Comparison of ENCODE assay signal across 12 cellular contexts in genomic region chr16:3139561-3139960, GRCh38. TPM values are rescaled to one million over a fixed set of nuclear protein-coding genes. Genes with fewer than 3 reads are reported as not detected.
DNase-seq lines count a peak whose midpoint lies in the region; ATAC-seq, FAIRE-seq and TF ChIP-seq lines count a peak whose summit lies in the region.
"Not testable (repeated sequence)": the region's sequence is repeated elsewhere in the genome, so short reads cannot be mapped to it uniquely, and the experiment has no call there.
"Had no signal": no experiment of that assay in that cellular context is flagged by ENCODE, and none has a peak within 500 bp of the region (broad histone marks: within the 10 kb centered on the region; RNA-seq: fewer than 3 reads in every experiment).

No MANE protein-coding gene starts in this region.

- not testable (repeated sequence) for H3K9me3 Mint-ChIP-seq in astrocyte (ENCODE audit: unreplicated experiment)

- not testable (repeated sequence) for H2BK120ac ChIP-seq in neuronal stem cell (ENCODE audit: low read depth, low read length)

- H2BK12ac ChIP-seq in neuronal stem cell (ENCODE audit: low read length), result not testable (repeated sequence)

- H3K27ac ChIP-seq in GM23248; astrocyte (ENCODE audit: low read depth, low read length); neuronal stem cell (replicated peaks; ENCODE audit: low read length): not testable (repeated sequence)
- H3K27ac ChIP-seq in RWPE1, result 0 out of 2 replicates have a peak overlapping the region, but pooled peaks have one; percentile 15
- peak overlapping the region; percentile 38 for H3K27ac ChIP-seq in epithelial cell of prostate
- H3K27ac ChIP-seq in hepatocyte, result peak overlapping the region; percentile 46
- peak overlapping the region; percentile 47 to 98 (median 67) for H3K27ac ChIP-seq in gastrocnemius medialis

- H4K8ac ChIP-seq in neuronal stem cell (ENCODE audit: low read depth, low read length), result not testable (repeated sequence)

- not testable (repeated sequence) for H3K36me3 ChIP-seq in GM23248 (ENCODE audit: low read depth); astrocyte (ENCODE audit: insufficient read depth, low read length); hepatocyte (replicated peaks; ENCODE audit: insufficient read depth, low read depth)
- H3K36me3 ChIP-seq in neuronal stem cell (replicated peaks in 1 of 2; ENCODE audit: control insufficient read depth in 2 of 2, insufficient read depth in 2 of 2, low read length in 2 of 2) (peaks cover 26 to 39% of the 10 kb centered on the region in 2 donors), gastrocnemius medialis (peaks cover 0 to 23% of the 10 kb centered on the region in 2 donors)

- FAIRE-seq in astrocyte (lab: Jason Lieb, UNC), result not testable (repeated sequence)

- intact Hi-C loops in gastrocnemius medialis (cut with DNase I; ENCODE audit: low total_unique reads), result not testable (repeated sequence)

- H3K18ac ChIP-seq in neuronal stem cell (ENCODE audit: low read length), result not testable (repeated sequence)

- not testable (repeated sequence) for H3K4me1 ChIP-seq in GM23248 (ENCODE audit: insufficient read depth); astrocyte (ENCODE audit: insufficient read depth, low read length); hepatocyte (ENCODE audit: insufficient read depth); neuronal stem cell (ENCODE audit: control insufficient read depth in 2 of 2, insufficient read depth in 1 of 2, low read depth in 1 of 2, low read length in 2 of 2)
- H3K4me1 ChIP-seq in gastrocnemius medialis, result peaks cover 37 to 69% of the 10 kb centered on the region in 2 donors

- TF ChIP-seq CTCF in RWPE1 (conservative IDR thresholded peaks at IDR 0.05; ENCODE audit: low read depth); astrocyte (IDR thresholded peaks at IDR 0.05; ENCODE audit: insufficient read depth, low read depth, low read length); hepatocyte (IDR thresholded peaks at IDR 0.05; ENCODE audit: poor library complexity); gastrocnemius medialis (IDR thresholded peaks at IDR 0.05 in 4 of 5, conservative IDR thresholded peaks at IDR 0.05 in 1 of 5): not testable (repeated sequence)

- not testable (repeated sequence) for H3K4ac ChIP-seq in neuronal stem cell (ENCODE audit: low read length)

- not testable (repeated sequence) for ATAC-seq in gastrocnemius medialis

- H3K23ac ChIP-seq in neuronal stem cell (ENCODE audit: low read depth, low read length, poor library complexity), result not testable (repeated sequence)

- not testable (repeated sequence) for H2AFZ ChIP-seq in GM23248; astrocyte (ENCODE audit: low read depth, low read length); hepatocyte; neuronal stem cell (ENCODE audit: low read length)

- DNase-seq in GM23248, result peak; percentile 15
- DNase-seq in RWPE1 (ENCODE audit: low spot score); astrocyte (ENCODE audit: low read depth); epithelial cell of prostate (ENCODE audit: low read depth, low spot score); hepatocyte (ENCODE audit: low spot score); neuronal stem cell (ENCODE audit: low spot score); gastrocnemius medialis: not testable (repeated sequence)

- not testable (repeated sequence) for H3K79me1 ChIP-seq in neuronal stem cell (ENCODE audit: low read depth, low read length)

- H3K9me2 ChIP-seq in GM23248 (ENCODE audit: insufficient read depth); hepatocyte (replicated peaks; ENCODE audit: insufficient read depth): not testable (repeated sequence)

- CTCF ChIA-PET in RWPE1 (lab: Yijun Ruan, JAX), result interaction anchor here (1.7 kb wide), 1 partner anchor 10 kb away, joined by 7 read pairs; no protein-coding TSS in a partner anchor

- not testable (repeated sequence) for H2BK5ac ChIP-seq in neuronal stem cell (ENCODE audit: low read length)

- not testable (repeated sequence) for H3K27me3 Mint-ChIP-seq in astrocyte (ENCODE audit: low read depth, unreplicated experiment)

- not testable (repeated sequence) for H3K4me1 Mint-ChIP-seq in astrocyte (ENCODE audit: low read depth, unreplicated experiment)

- not testable (repeated sequence) for H2AK5ac ChIP-seq in neuronal stem cell (ENCODE audit: low read depth, low read length)

- H3K36me3 Mint-ChIP-seq in astrocyte (ENCODE audit: low read depth, unreplicated experiment), result peaks cover 17% of the 10 kb centered on the region

- H4K20me1 ChIP-seq in GM23248 (ENCODE audit: insufficient read depth); astrocyte (ENCODE audit: insufficient read depth, low read length); hepatocyte (ENCODE audit: insufficient read depth, poor library complexity, severe bottlenecking): not testable (repeated sequence)

- not testable (repeated sequence) for H3F3A ChIP-seq in GM23248 (ENCODE audit: insufficient read depth)

- in situ Hi-C loops in GM23248 (cut with MboI); gastrocnemius medialis (cut with MboI; ENCODE audit: low sequenced_read_pairs in 4 of 4): not testable (repeated sequence)

- not testable (repeated sequence) for H3K27ac Mint-ChIP-seq in astrocyte (ENCODE audit: unreplicated experiment)

- H3K79me2 ChIP-seq in GM23248 (ENCODE audit: insufficient read depth) (peaks cover 29% of the 10 kb centered on the region), astrocyte (ENCODE audit: insufficient read depth, low read length) (peaks cover 21% of the 10 kb centered on the region), hepatocyte (peaks cover 13% of the 10 kb centered on the region)

- not testable (repeated sequence) for H3K27me3 ChIP-seq in GM23248 (replicated peaks; ENCODE audit: insufficient read depth); astrocyte (ENCODE audit: insufficient read depth, low read length); hepatocyte; neuronal stem cell (ENCODE audit: control insufficient read depth in 3 of 3, insufficient read depth in 3 of 3, low read depth in 1 of 3, low read length in 3 of 3); gastrocnemius medialis

- POLR2A ChIA-PET in RWPE1 (lab: Yijun Ruan, JAX; ENCODE audit: low non-redundant PET), result not testable (repeated sequence)

- not testable (repeated sequence) for H2BK15ac ChIP-seq in neuronal stem cell (ENCODE audit: low read length)

- H3K4me3 Mint-ChIP-seq in astrocyte (ENCODE audit: unreplicated experiment), result not testable (repeated sequence)

- WGBS in GM23248 (ENCODE audit: low coverage in 1 of 2, low lambda C conversion rate in 2 of 2, missing lambda C conversion rate in 2 of 2), 2 experiments, result 79 to 87% methylated on average over 9 of the region's 9 CpGs
- 84% methylated on average over 9 of the region's 9 CpGs for WGBS in hepatocyte (ENCODE audit: low lambda C conversion rate, missing lambda C conversion rate)
- no CpG with 5 or more reads among the region's 9 CpGs for WGBS in neuronal stem cell (ENCODE audit: extremely low coverage in 2 of 2, insufficient read length in 2 of 2, insufficient replicate concordance in 1 of 2), 2 donors

- not testable (repeated sequence) for H3K9ac ChIP-seq in GM23248
- H3K9ac ChIP-seq in astrocyte (ENCODE audit: low read length) (peak overlapping the region; percentile 23), neuronal stem cell (ENCODE audit: low read depth, low read length, poor library complexity) (peak overlapping the region; percentile 24)

- not testable (repeated sequence) for H3K9me3 ChIP-seq in GM23248 (ENCODE audit: low read depth); astrocyte (ENCODE audit: insufficient read depth, low read depth, low read length); hepatocyte (ENCODE audit: low read depth); neuronal stem cell (replicated peaks in 1 of 2; ENCODE audit: control insufficient read depth in 2 of 2, insufficient read depth in 1 of 2, low read depth in 1 of 2, low read length in 2 of 2); gastrocnemius medialis

- H3K4me2 ChIP-seq in GM23248 (ENCODE audit: unreplicated experiment); astrocyte (ENCODE audit: low read length); hepatocyte; neuronal stem cell (ENCODE audit: insufficient read depth, low read length, poor library complexity, severe bottlenecking): not testable (repeated sequence)

- H4K91ac ChIP-seq in neuronal stem cell (ENCODE audit: low read depth, low read length, poor library complexity), result not testable (repeated sequence)

- not testable (repeated sequence) for H3K4me3 ChIP-seq in GM23248; astrocyte (ENCODE audit: insufficient read depth, low read depth, low read length); hepatocyte; neuronal stem cell (ENCODE audit: low read length in 2 of 2); gastrocnemius medialis

- not testable (repeated sequence) for TF ChIP-seq POLR2A in gastrocnemius medialis (IDR thresholded peaks at IDR 0.05)

- not testable (repeated sequence) for H3K14ac ChIP-seq in neuronal stem cell (ENCODE audit: low read length)

RNA-seq across cellular contexts. Expression of gene ZNF213, which starts 4.7 kb away (rescaled TPM):
- total RNA-seq in GM23248 (2014; rRNA removed; shearing (Covaris generic)), result 7.3 and 7.7 TPM in 2 replicates
- 5.3 and 5.4 TPM in 2 replicates for polyA plus RNA-seq in GM23248 (2016; fragmentation: Nextera tagmentation; extraction: Ambion mirVana)
- 11.3 and 12.0 TPM in 2 replicates for total RNA-seq in astrocyte
- 3.4 and 3.8 TPM in 2 replicates for total RNA-seq in hepatocyte
- 4.0 and 6.0 TPM in 2 replicates for polyA plus RNA-seq in hepatocyte
- polyA plus RNA-seq in neuronal stem cell (2013, experiment 1 of 2), result 8.2 TPM
- 7.9 TPM for polyA plus RNA-seq in neuronal stem cell (2013, experiment 2 of 2)
- total RNA-seq in gastrocnemius medialis, result 10 to 100 TPM in 3 of 4 donors, 1 to 10 TPM in 1; 8.9 to 18.6 (median 14.5) TPM

RNA-seq across cellular contexts. Expression of gene ZNF205, which starts 27.2 kb away (rescaled TPM):
- total RNA-seq in GM23248 (2014; rRNA removed; shearing (Covaris generic)), result 12.5 and 14.6 TPM in 2 replicates
- polyA plus RNA-seq in GM23248 (2016; fragmentation: Nextera tagmentation; extraction: Ambion mirVana) (4.2 and 4.4 TPM in 2 replicates), hepatocyte (12.6 and 13.2 TPM in 2 replicates)
- total RNA-seq in astrocyte (13.2 and 15.4 TPM in 2 replicates), hepatocyte (10.0 and 12.3 TPM in 2 replicates), gastrocnemius medialis (10 to 100 TPM in 1 of 4 donors, 1 to 10 TPM in 3; 4.8 to 10.8 (median 6.1) TPM)
- polyA plus RNA-seq in neuronal stem cell (2013, experiment 1 of 2), result 10.4 TPM
- polyA plus RNA-seq in neuronal stem cell (2013, experiment 2 of 2), result 9.9 TPM
- total RNA-seq: CD4-positive, alpha-beta T cell had no signal
- polyA plus RNA-seq: IgD-negative memory B cell had no signal

RNA-seq across cellular contexts. Expression of gene ZSCAN10, which starts 40.5 kb away (rescaled TPM):
- not detected in 2 replicates for total RNA-seq in GM23248 (2014; rRNA removed; shearing (Covaris generic))
- 0.08 TPM in 1 of 2 replicates, not detected in the other for polyA plus RNA-seq in GM23248 (2016; fragmentation: Nextera tagmentation; extraction: Ambion mirVana)
- 0.22 and 0.25 TPM in 2 replicates for total RNA-seq in astrocyte
- total RNA-seq in hepatocyte, result not detected in 2 replicates
- not detected in 2 replicates for polyA plus RNA-seq in hepatocyte
- 1.1 TPM for polyA plus RNA-seq in neuronal stem cell (2013, experiment 1 of 2)
- 1.1 TPM for polyA plus RNA-seq in neuronal stem cell (2013, experiment 2 of 2)
- total RNA-seq in gastrocnemius medialis, result not detected
- total RNA-seq: Caco-2 had no signal
- polyA plus RNA-seq: BJ, IgD-negative memory B cell had no signal

RNA-seq across cellular contexts. Expression of gene OR1F1, which starts 48.4 kb away (rescaled TPM):
- 5.3 TPM in 1 of 2 replicates, not detected in the other for total RNA-seq in GM23248 (2014; rRNA removed; shearing (Covaris generic))
- polyA plus RNA-seq in GM23248 (2016; fragmentation: Nextera tagmentation; extraction: Ambion mirVana) (not detected in 2 replicates), hepatocyte (0.61 TPM in 1 of 2 replicates, not detected in the other)
- total RNA-seq in astrocyte (0.32 TPM in 1 of 2 replicates, not detected in the other), hepatocyte (not detected in 2 replicates), gastrocnemius medialis (not detected)
- polyA plus RNA-seq in neuronal stem cell (2013, experiment 1 of 2), result 0.21 TPM
- 0.10 TPM for polyA plus RNA-seq in neuronal stem cell (2013, experiment 2 of 2)
- total RNA-seq: Caco-2; CD4-positive, alpha-beta T cell; H7 had no signal
- polyA plus RNA-seq: IgD-negative memory B cell had no signal
